ENCODE assay signal across 19 cellular contexts in genomic region chr12:47899466-47899865, GRCh38. TPM values are rescaled to one million over a fixed set of nuclear protein-coding genes. Genes with fewer than 3 reads are reported as not detected.
"Had no signal": no experiment of that assay in that cellular context is flagged by ENCODE, and none has a peak within 500 bp of the region (broad histone marks: within the 10 kb centered on the region; RNA-seq: fewer than 3 reads in every experiment).

No MANE protein-coding gene starts in this region.

- DNase-seq: activated CD4-positive, alpha-beta T cell treated with anti-CD3 and anti-CD28 coated beads, Interleukin-2, amount 50 U/mL, for 48 hours; activated CD4-positive, CD25-positive, alpha-beta regulatory T cell treated with anti-CD3 and anti-CD28 coated beads, Interleukin-2, amount 50 U/mL, for 72 hours; activated naive CD4-positive, alpha-beta T cell; activated T-cell treated with anti-CD3 and anti-CD28 coated beads, Interleukin-2, amount 50 U/mL, for 48 hours; erythroblast; left ventricle myocardium inferior; mesendoderm; nucleus accumbens; stimulated activated CD4-positive, alpha-beta T cell treated with anti-CD3 and anti-CD28 coated beads, Interleukin-4, amount 100 ng/mL, for 4 hours; stimulated activated CD8-positive, alpha-beta memory T cell treated with anti-CD3 and anti-CD28 coated beads, Interleukin-4, amount 100 ng/mL, for 48 hours; stimulated activated naive CD8-positive, alpha-beta T cell treated with anti-CD3 and anti-CD28 coated beads, Interleukin-15, amount 100 ng/mL, for 72 hours; SW 1271 had no signal

- H3K9me3 Mint-ChIP-seq: endodermal cell; natural killer cell treated with Interleukin-12 subunit alpha and Interleukin-12 subunit beta and Interleukin-15 and Interleukin-18, amount 100 ng/mL, for 72 hours; stimulated activated naive CD8-positive, alpha-beta T cell treated with anti-CD3 and anti-CD28 coated beads, Interleukin-15, amount 100 ng/mL, for 72 hours had no signal

- H3K9me3 ChIP-seq: gastroesophageal sphincter, left ventricle myocardium inferior, right atrium auricular region had no signal

- H3K4me3 ChIP-seq: gastroesophageal sphincter, left ventricle myocardium inferior, right atrium auricular region, skin epidermis had no signal

- H3K36me3 ChIP-seq: gastroesophageal sphincter, left ventricle myocardium inferior, right atrium auricular region had no signal

- H3K27ac Mint-ChIP-seq: endodermal cell; natural killer cell treated with Interleukin-12 subunit alpha and Interleukin-12 subunit beta and Interleukin-15 and Interleukin-18, amount 100 ng/mL, for 72 hours; progenitor cell of endocrine pancreas; stimulated activated naive CD8-positive, alpha-beta T cell treated with anti-CD3 and anti-CD28 coated beads, Interleukin-15, amount 100 ng/mL, for 72 hours had no signal

- H3K4me3 Mint-ChIP-seq: endodermal cell; natural killer cell treated with Interleukin-12 subunit alpha and Interleukin-12 subunit beta and Interleukin-15 and Interleukin-18, amount 100 ng/mL, for 72 hours; stimulated activated naive CD8-positive, alpha-beta T cell treated with anti-CD3 and anti-CD28 coated beads, Interleukin-15, amount 100 ng/mL, for 72 hours had no signal

- ATAC-seq: gastroesophageal sphincter; natural killer cell treated with Interleukin-12 subunit alpha and Interleukin-12 subunit beta and Interleukin-15 and Interleukin-18, amount 100 ng/mL, for 72 hours; stimulated activated naive CD8-positive, alpha-beta T cell treated with anti-CD3 and anti-CD28 coated beads, Interleukin-15, amount 100 ng/mL, for 72 hours had no signal

- H3K27ac ChIP-seq: gastroesophageal sphincter, left ventricle myocardium inferior, right atrium auricular region had no signal

- H3K27me3 ChIP-seq: right atrium auricular region had no signal

- H3K36me3 Mint-ChIP-seq: natural killer cell treated with Interleukin-12 subunit alpha and Interleukin-12 subunit beta and Interleukin-15 and Interleukin-18, amount 100 ng/mL, for 72 hours had no signal

RNA-seq across cellular contexts. Expression of gene VDR, which starts 5.3 kb away (rescaled TPM):
- total RNA-seq: temporal lobe had no signal
